ENCODE assay signal across 8 cellular contexts in genomic region chr17:64262422-64263260, GRCh38. TPM values are rescaled to one million over a fixed set of nuclear protein-coding genes. Genes with fewer than 3 reads are reported as not detected.
DNase-seq lines count a peak whose midpoint lies in the region; ATAC-seq, FAIRE-seq and TF ChIP-seq lines count a peak whose summit lies in the region.

A gene with protein sequence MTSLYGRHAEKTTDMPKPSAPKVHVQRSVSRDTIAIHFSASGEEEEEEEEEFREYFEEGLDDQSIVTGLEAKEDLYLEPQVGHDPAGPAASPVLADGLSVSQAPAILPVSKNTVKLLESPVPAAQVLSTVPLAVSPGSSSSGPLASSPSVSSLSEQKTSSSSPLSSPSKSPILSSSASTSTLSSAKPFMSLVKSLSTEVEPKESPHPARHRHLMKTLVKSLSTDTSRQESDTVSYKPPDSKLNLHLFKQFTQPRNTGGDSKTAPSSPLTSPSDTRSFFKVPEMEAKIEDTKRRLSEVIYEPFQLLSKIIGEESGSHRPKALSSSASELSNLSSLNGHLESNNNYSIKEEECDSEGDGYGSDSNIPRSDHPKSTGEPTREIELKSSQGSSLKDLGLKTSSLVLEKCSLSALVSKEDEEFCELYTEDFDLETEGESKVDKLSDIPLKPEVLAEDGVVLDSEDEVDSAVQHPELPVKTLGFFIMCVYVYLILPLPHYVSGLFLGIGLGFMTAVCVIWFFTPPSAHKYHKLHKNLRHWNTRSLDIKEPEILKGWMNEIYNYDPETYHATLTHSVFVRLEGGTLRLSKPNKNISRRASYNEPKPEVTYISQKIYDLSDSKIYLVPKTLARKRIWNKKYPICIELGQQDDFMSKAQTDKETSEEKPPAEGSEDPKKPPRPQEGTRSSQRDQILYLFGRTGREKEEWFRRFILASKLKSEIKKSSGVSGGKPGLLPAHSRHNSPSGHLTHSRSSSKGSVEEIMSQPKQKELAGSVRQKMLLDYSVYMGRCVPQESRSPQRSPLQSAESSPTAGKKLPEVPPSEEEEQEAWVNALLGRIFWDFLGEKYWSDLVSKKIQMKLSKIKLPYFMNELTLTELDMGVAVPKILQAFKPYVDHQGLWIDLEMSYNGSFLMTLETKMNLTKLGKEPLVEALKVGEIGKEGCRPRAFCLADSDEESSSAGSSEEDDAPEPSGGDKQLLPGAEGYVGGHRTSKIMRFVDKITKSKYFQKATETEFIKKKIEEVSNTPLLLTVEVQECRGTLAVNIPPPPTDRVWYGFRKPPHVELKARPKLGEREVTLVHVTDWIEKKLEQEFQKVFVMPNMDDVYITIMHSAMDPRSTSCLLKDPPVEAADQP (minus strand): TSS chr17:64263260. CDS start chr17:64214217, 49,043 bp downstream.

- peak; percentile 66 for TF ChIP-seq POLR2A in NB4 (IDR thresholded peaks at IDR 0.05; ENCODE audit: extremely low read depth, insufficient read length)

- H3K4me1 ChIP-seq in mesodermal cell (ENCODE audit: control insufficient read depth, insufficient read depth, low read length, poor library complexity, severe bottlenecking): peaks cover 5% of the 10 kb centered on the region

- H3K4me3 Mint-ChIP-seq in activated CD8-positive, alpha-beta T cell treated with anti-CD3 and anti-CD28 coated beads, Interleukin-2, amount 10 ng/mL, durations not matched to agents 7 days and 5 days: peak within 1 kb of the TSS; percentile 81

- H3K27me3 Mint-ChIP-seq in activated CD8-positive, alpha-beta T cell treated with anti-CD3 and anti-CD28 coated beads, Interleukin-2, amount 10 ng/mL, durations not matched to agents 7 days and 5 days (ENCODE audit: low read depth): peaks cover 14% of the 10 kb centered on the region

- H3K9me3 Mint-ChIP-seq in activated CD8-positive, alpha-beta T cell treated with anti-CD3 and anti-CD28 coated beads, Interleukin-2, amount 10 ng/mL, durations not matched to agents 7 days and 5 days (ENCODE audit: insufficient read depth): no peaks in the 10 kb centered on the region

- WGBS in mesodermal cell (ENCODE audit: insufficient coverage in 2 of 2), 2 experiments: 0 to 1% methylated on average over 75 to 76 of the region's 87 CpGs

- peak within 1 kb of the TSS; percentile 85 for H3K27ac Mint-ChIP-seq in activated CD8-positive, alpha-beta T cell treated with anti-CD3 and anti-CD28 coated beads, Interleukin-2, amount 10 ng/mL, durations not matched to agents 7 days and 5 days

- H3K36me3 Mint-ChIP-seq in activated CD8-positive, alpha-beta T cell treated with anti-CD3 and anti-CD28 coated beads, Interleukin-2, amount 10 ng/mL, durations not matched to agents 7 days and 5 days (ENCODE audit: low read depth): no peaks in the 10 kb centered on the region

- H3K4me3 ChIP-seq in NB4 (ENCODE audit: low read depth, low read length): peak within 1 kb of the TSS; percentile 79
- H3K4me3 ChIP-seq in mesodermal cell (ENCODE audit: extremely low read depth, insufficient read depth, low read length, poor library complexity, severe bottlenecking): peak within 1 kb of the TSS; percentile 87

- peaks cover 27% of the 10 kb centered on the region for H3K4me1 Mint-ChIP-seq in activated CD8-positive, alpha-beta T cell treated with anti-CD3 and anti-CD28 coated beads, Interleukin-2, amount 10 ng/mL, durations not matched to agents 7 days and 5 days (ENCODE audit: low read depth)

- TF ChIP-seq CTCF in GM13976 (IDR thresholded peaks at IDR 0.05; ENCODE audit: borderline replicate concordance, control extremely low read depth, extremely low read depth, insufficient read depth, missing control alignments): no peak
- no peak for TF ChIP-seq CTCF in NB4 (IDR thresholded peaks at IDR 0.05; ENCODE audit: low read depth, low read length)
- no peak for TF ChIP-seq CTCF in D721Med (IDR thresholded peaks at IDR 0.05; ENCODE audit: insufficient read depth, missing control alignments)

- H3K9me3 ChIP-seq in mesodermal cell (ENCODE audit: control insufficient read depth, low read length): no peaks in the 10 kb centered on the region

- no peak for FAIRE-seq in D721Med (lab: Jason Lieb, UNC)

- DNase-seq in GM13976 (ENCODE audit: low spot score) (peak; percentile 62), HCEC 1CT (peak; percentile 1), NB4 (ENCODE audit: low read depth) (peak; percentile 61), D721Med (ENCODE audit: insufficient read length, low spot score) (no peak)
- DNase-seq in activated CD8-positive, alpha-beta T cell treated with anti-CD3 and anti-CD28 coated beads, Interleukin-2, amount 10 ng/mL, durations not matched to agents 7 days and 5 days: peak; percentile 80
- peak; percentile 57 for DNase-seq in effector CD4-positive, alpha-beta T cell
- peak; percentile 38 to 41 for DNase-seq in stimulated activated CD8-positive, alpha-beta memory T cell treated with anti-CD3 and anti-CD28 coated beads, Interleukin-2, amount 100 ng/mL, for 48 hours (ENCODE audit: low read depth in 2 of 2)

- H3K27ac ChIP-seq in mesodermal cell (ENCODE audit: low read depth, low read length, severe bottlenecking): no peak within 1 kb of the TSS

- in situ Hi-C loops in GM13976 (cut with MboI; ENCODE audit: low sequenced_read_pairs, unreplicated experiment): no loop called here

- peak; percentile 49 for ATAC-seq in activated CD8-positive, alpha-beta T cell treated with anti-CD3 and anti-CD28 coated beads, Interleukin-2, amount 10 ng/mL, durations not matched to agents 7 days and 5 days

- CTCF ChIA-PET in activated CD8-positive, alpha-beta T cell treated with anti-CD3 and anti-CD28 coated beads, Interleukin-2, amount 10 ng/mL, durations not matched to agents 7 days and 5 days (lab: Charles Lee): interaction anchor here (0.8 to 2.2 kb wide), 5 partner anchors 9 to 234 kb away, joined by 3 to 5 read pairs (median 3); no protein-coding TSS in a partner anchor

- POLR2A ChIA-PET in activated CD8-positive, alpha-beta T cell treated with anti-CD3 and anti-CD28 coated beads, Interleukin-2, amount 10 ng/mL, durations not matched to agents 7 days and 5 days (lab: Charles Lee): interaction anchor here (0.6 to 2.6 kb wide), 3 partner anchors 40 to 244 kb away, joined by 3 to 24 read pairs (median 3); partner anchors contain the start of gene CEP95

- no peaks in the 10 kb centered on the region for H3K36me3 ChIP-seq in mesodermal cell (ENCODE audit: control insufficient read depth, insufficient read depth, low read length)

RNA-seq across cellular contexts. Expression of the gene that starts here (rescaled TPM):
- total RNA-seq in activated CD8-positive, alpha-beta T cell treated with anti-CD3 and anti-CD28 coated beads, Interleukin-2, amount 10 ng/mL, durations not matched to agents 7 days and 5 days: 10 to 100 TPM; 16.1 to 16.2 TPM
- polyA plus RNA-seq in mesodermal cell (2013, experiment 1 of 2): 9.8 TPM
- polyA plus RNA-seq in mesodermal cell (2013, experiment 2 of 2): 10.0 TPM
